In the genomic region with DNA sequence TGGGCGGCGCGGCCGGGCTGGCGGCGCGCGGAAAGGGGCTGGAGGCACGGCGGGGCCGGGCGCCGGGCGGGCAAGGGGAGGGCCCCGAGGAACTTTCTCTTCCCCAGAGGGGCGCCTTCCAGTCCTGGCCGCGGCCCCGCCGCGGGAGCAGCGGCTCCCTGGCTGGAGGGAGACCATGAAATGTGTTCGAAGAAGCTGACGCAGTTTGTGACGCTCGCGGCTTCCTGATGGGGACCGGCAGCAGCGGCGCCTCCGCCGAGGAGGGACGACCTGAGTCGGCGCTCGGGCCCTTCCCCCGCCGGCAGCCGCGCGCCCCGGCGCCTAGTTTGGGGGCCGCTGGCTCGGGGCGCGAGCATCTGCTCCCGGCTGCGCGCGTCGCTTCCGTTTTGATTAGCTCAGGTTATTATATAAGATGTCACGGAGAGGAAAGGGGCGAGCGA, we compare ENCODE assay signal across 8 cellular contexts. TPM values are rescaled to one million over a fixed set of nuclear protein-coding genes. Genes with fewer than 3 reads are reported as not detected.
DNase-seq lines count a peak whose midpoint lies in the region; ATAC-seq and TF ChIP-seq lines count a peak whose summit lies in the region.

No MANE protein-coding gene starts in this region.

- H3K4me1 ChIP-seq in spleen, result peaks cover 4 to 46% (median 34%) of the 10 kb centered on the region in 6 donors

- in situ Hi-C loops in G401 (cut with HindIII; ENCODE audit: low sequenced_read_pairs) (no loop called here), KBM-7 (cut with MboI; ENCODE audit: low pct_unique_long_range_greater_than_20kb, low sequenced_read_pairs) (no loop called here), T47D (cut with HindIII; ENCODE audit: low pct_unique_long_range_greater_than_20kb, low sequenced_read_pairs) (no loop called here)

- peak; percentile 54 for ATAC-seq in GM21529 (IDR thresholded peaks at IDR 0.05; ENCODE audit: unreplicated experiment)

- intact Hi-C loops in spleen (cut with DNase I; ENCODE audit: low total_unique reads), result loop anchor here (10.0 kb wide), 1 partner anchor 62 kb away; a partner anchor contains a TSS

- H3K36me3 ChIP-seq in spleen, result no peaks in the 10 kb centered on the region

- H3K27ac ChIP-seq in spleen, result peak overlapping the region; percentile 91 to 98 (median 96)

- DNase-seq in G401 (ENCODE audit: low spot score) (peak; percentile 69), KBM-7 (peak; percentile 70), UCSD-AML1 (lab: John Stamatoyannopoulos, UW; ENCODE audit: unreplicated experiment) (peak; percentile 40), T47D (ENCODE audit: low read depth in 1 of 2, low spot score in 1 of 2) (peak; percentile 54 to 58), inferior parietal cortex (ENCODE audit: extremely low spot score) (peak; percentile 46), spleen (peak; percentile 95), SHP77 (lab: John Stamatoyannopoulos, UW) (no peak)

- TF ChIP-seq CTCF in spleen (IDR thresholded peaks at IDR 0.05 in 8 of 11, conservative IDR thresholded peaks at IDR 0.05 in 3 of 11), result no peak

- no peaks in the 10 kb centered on the region for H3K9me3 ChIP-seq in spleen

- peaks cover 0 to 8% (median 0%) of the 10 kb centered on the region in 7 donors for H3K27me3 ChIP-seq in spleen (replicated peaks in 1 of 7)

- TF ChIP-seq POLR2A in spleen (IDR thresholded peaks at IDR 0.05), result peak in 1 of 3 donors; percentile 49

- H3K4me3 ChIP-seq in spleen, result peak overlapping the region; percentile 70 to 84 (median 78)

- WGBS in spleen, 5 donors, result 0 to 1% (median 0%) methylated on average over 12 to 56 of the region's 56 CpGs

RNA-seq across cellular contexts. Expression of a gene that starts 57.2 kb away (rescaled TPM):
- 0.07 and 0.12 TPM in 2 replicates for total RNA-seq in G401 (2014; rRNA removed; shearing (Covaris generic))
- total RNA-seq in spleen, result 10 to 100 TPM; 48.6 to 68.5 (median 51.6) TPM
- 10 to 100 TPM; 20.4 to 28.8 (median 27.5) TPM for polyA plus RNA-seq in spleen

Comparison
In these comparisons a context has a peak if more than half of its experiments do, and no peak if none do; other contexts are left out.
1. DNase-seq: peak in G401 (single experiment), KBM-7 (single experiment), UCSD-AML1 (single experiment), T47D (2 of 2), inferior parietal cortex (single experiment) and spleen (single experiment); none in SHP77 (0 of 2).
2. RNA of a gene that starts 57.2 kb away (total RNA-seq): 48.6 to 68.5 TPM in spleen; 0.07 to 0.12 TPM in G401; every median in the first group is over 10 times any median in the second.